In the genomic region with DNA sequence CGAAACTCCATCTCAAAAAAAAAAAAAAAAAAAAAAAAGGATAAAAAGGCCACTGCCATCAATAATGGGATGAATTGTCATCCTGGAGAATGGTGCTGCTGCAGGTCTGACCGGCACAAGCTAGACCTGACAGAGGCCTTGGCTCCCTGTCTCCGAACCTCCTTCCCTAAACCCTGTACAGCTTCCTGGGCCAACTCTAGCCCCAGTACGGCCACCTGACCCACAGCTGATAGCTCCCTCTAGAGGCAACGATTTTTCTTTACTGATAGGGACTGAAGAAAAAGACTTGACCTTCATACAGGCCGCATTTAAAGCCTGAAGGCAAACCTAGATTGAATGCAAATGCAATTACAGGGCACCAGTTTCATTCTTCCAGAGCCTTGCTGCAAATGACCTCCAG, we compare ENCODE assay signal across 8 cellular contexts. TPM values are rescaled to one million over a fixed set of nuclear protein-coding genes. Genes with fewer than 3 reads are reported as not detected.
A peak's percentile ranks its signal among the peaks of the same experiment; 100 is the strongest.
DNase-seq lines count a peak whose midpoint lies in the region; ATAC-seq and TF ChIP-seq lines count a peak whose summit lies in the region.

No MANE protein-coding gene starts in this region.

- 25% methylated on average over 5 of the region's 6 CpGs for WGBS in mammary epithelial cell (ENCODE audit: low coverage, missing lambda C conversion rate)

- no peak overlapping the region for H3K9ac ChIP-seq in mammary epithelial cell (ENCODE audit: insufficient read depth, low read length)

- dilution Hi-C loops in mammary epithelial cell (cut with HindIII; ENCODE audit: low sequenced_read_pairs) = no loop called here

- H3K4me3 Mint-ChIP-seq in T-helper 2 cell treated with Interferon-gamma antibody and Interleukin-4, amounts not matched to agents 5 μg/mL and 100 μg/mL, for 36 hours = no peak overlapping the region
- no peak overlapping the region for H3K4me3 Mint-ChIP-seq in activated T-helper 1 cell treated with anti-CD3 and anti-CD28 coated beads, Interleukin-12 subunit alpha, Interleukin-12 subunit beta, Interleukin-2, Interleukin-4 antibody, amounts not matched to agents 30 ng/mL and 10 ng/mL and 1 ng/mL, durations not matched to agents 14 hours and 24 hours and 36 hours

- no TSS peak for BruUV-seq in mammary epithelial cell (replicated peaks; lab: Mats Ljungman, UMichigan)

- TF ChIP-seq CTCF in mammary epithelial cell (conservative IDR thresholded peaks at IDR 0.05 in 1 of 2, IDR thresholded peaks at IDR 0.05 in 1 of 2; ENCODE audit: extremely low read depth in 1 of 2, insufficient read depth in 1 of 2, low read depth in 1 of 2, low read length in 2 of 2) (peak; percentile 59 to 72), lower lobe of right lung (IDR thresholded peaks at IDR 0.05) (peak; percentile 42)

- H3K27ac Mint-ChIP-seq in T-helper 2 cell treated with Interferon-gamma antibody and Interleukin-4, amounts not matched to agents 5 μg/mL and 100 μg/mL, for 36 hours = no peak overlapping the region
- no peak overlapping the region for H3K27ac Mint-ChIP-seq in activated T-helper 1 cell treated with anti-CD3 and anti-CD28 coated beads, Interleukin-12 subunit alpha, Interleukin-12 subunit beta, Interleukin-2, Interleukin-4 antibody, amounts not matched to agents 30 ng/mL and 10 ng/mL and 1 ng/mL, durations not matched to agents 14 hours and 24 hours and 36 hours

- H3K27me3 ChIP-seq in mammary epithelial cell (ENCODE audit: insufficient read depth, low read length) (no peaks in the 10 kb centered on the region), lower lobe of right lung (ENCODE audit: low read depth) (no peaks in the 10 kb centered on the region)

- H3K4me3 ChIP-seq in mammary epithelial cell (replicated peaks in 1 of 3; ENCODE audit: insufficient read depth in 1 of 3, low read depth in 2 of 3, low read length in 3 of 3) (no peak overlapping the region), lower lobe of right lung (no peak overlapping the region)

- H3K4me1 Mint-ChIP-seq in T-helper 2 cell treated with Interferon-gamma antibody and Interleukin-4, amounts not matched to agents 5 μg/mL and 100 μg/mL, for 36 hours (ENCODE audit: low read depth) = no peaks in the 10 kb centered on the region
- H3K4me1 Mint-ChIP-seq in activated T-helper 1 cell treated with anti-CD3 and anti-CD28 coated beads, Interleukin-12 subunit alpha, Interleukin-12 subunit beta, Interleukin-2, Interleukin-4 antibody, amounts not matched to agents 30 ng/mL and 10 ng/mL and 1 ng/mL, durations not matched to agents 14 hours and 24 hours and 36 hours (ENCODE audit: low read depth) = no peaks in the 10 kb centered on the region

- peaks cover 11% of the 10 kb centered on the region for H3K36me3 ChIP-seq in mammary epithelial cell (ENCODE audit: insufficient read depth, low read length)
- H3K36me3 ChIP-seq in lower lobe of right lung = peaks cover 43% of the 10 kb centered on the region

- H3K9me3 ChIP-seq in mammary epithelial cell (replicated peaks; ENCODE audit: insufficient read depth, low read length) (no peaks in the 10 kb centered on the region), lower lobe of right lung (no peaks in the 10 kb centered on the region)

- ATAC-seq in lower lobe of right lung = peak; percentile 65 to 72

- H3K4me1 ChIP-seq in mammary epithelial cell (ENCODE audit: insufficient read depth, low read length) (peaks cover 30% of the 10 kb centered on the region), lower lobe of right lung (peaks cover 7% of the 10 kb centered on the region)

- no peaks in the 10 kb centered on the region for H3K9me3 Mint-ChIP-seq in T-helper 2 cell treated with Interferon-gamma antibody and Interleukin-4, amounts not matched to agents 5 μg/mL and 100 μg/mL, for 36 hours
- no peaks in the 10 kb centered on the region for H3K9me3 Mint-ChIP-seq in activated T-helper 1 cell treated with anti-CD3 and anti-CD28 coated beads, Interleukin-12 subunit alpha, Interleukin-12 subunit beta, Interleukin-2, Interleukin-4 antibody, amounts not matched to agents 30 ng/mL and 10 ng/mL and 1 ng/mL, durations not matched to agents 14 hours and 24 hours and 36 hours

- CTCF ChIA-PET in mammary epithelial cell (lab: Charles Lee; ENCODE audit: low non-redundant PET) = interaction anchor here (0.6 to 0.7 kb wide), 3 partner anchors 10 to 66 kb away, joined by 3 read pairs; no protein-coding TSS in a partner anchor

- in situ Hi-C loops in G401 (cut with HindIII; ENCODE audit: low sequenced_read_pairs) = no loop called here
- in situ Hi-C loops in mammary epithelial cell (cut with MboI; ENCODE audit: low sequenced_read_pairs in 2 of 2) = no loop called here

- H3K4me2 ChIP-seq in mammary epithelial cell (ENCODE audit: insufficient read depth, low read depth, low read length) = no peak overlapping the region

- H3K36me3 Mint-ChIP-seq in T-helper 2 cell treated with Interferon-gamma antibody and Interleukin-4, amounts not matched to agents 5 μg/mL and 100 μg/mL, for 36 hours (ENCODE audit: low read depth) = peaks cover 27% of the 10 kb centered on the region
- peaks cover 27% of the 10 kb centered on the region for H3K36me3 Mint-ChIP-seq in activated T-helper 1 cell treated with anti-CD3 and anti-CD28 coated beads, Interleukin-12 subunit alpha, Interleukin-12 subunit beta, Interleukin-2, Interleukin-4 antibody, amounts not matched to agents 30 ng/mL and 10 ng/mL and 1 ng/mL, durations not matched to agents 14 hours and 24 hours and 36 hours (ENCODE audit: low read depth)

- H3K27ac ChIP-seq in mammary epithelial cell (ENCODE audit: insufficient read depth, low read depth, low read length) (no peak overlapping the region), lower lobe of right lung (no peak overlapping the region)

- no peaks in the 10 kb centered on the region for H4K20me1 ChIP-seq in mammary epithelial cell (ENCODE audit: insufficient read depth, low read length)

- DNase-seq in G401 (ENCODE audit: low spot score) (peak; percentile 83), NAMALWA (ENCODE audit: low spot score) (peak; percentile 70), mammary epithelial cell (peak; percentile 36), lower lobe of right lung (no peak), NK-92 (lab: John Stamatoyannopoulos, UW; ENCODE audit: unreplicated experiment) (no peak)
- no peak for DNase-seq in T-helper 2 cell treated with Interferon-gamma antibody and Interleukin-4, amounts not matched to agents 5 μg/mL and 100 μg/mL, for 36 hours (ENCODE audit: low spot score)
- no peak for DNase-seq in activated naive CD4-positive, alpha-beta T cell (lab: John Stamatoyannopoulos, UW)
- DNase-seq in activated T-helper 1 cell treated with anti-CD3 and anti-CD28 coated beads, Interleukin-12 subunit alpha, Interleukin-12 subunit beta, Interleukin-2, Interleukin-4 antibody, amounts not matched to agents 30 ng/mL and 10 ng/mL and 1 ng/mL, durations not matched to agents 14 hours and 24 hours and 36 hours (ENCODE audit: low spot score) = no peak

- no peaks in the 10 kb centered on the region for H3K79me2 ChIP-seq in mammary epithelial cell (ENCODE audit: insufficient read depth, low read length)

- intact Hi-C loops in mammary epithelial cell (cut with micrococcal nuclease) = loop anchor here (1.0 to 5.0 kb wide), 3 partner anchors 32 to 76 kb away; a partner anchor contains a TSS
- intact Hi-C loops in lower lobe of right lung (cut with DNase I) = no loop called here
- intact Hi-C loops in activated T-helper 1 cell treated with anti-CD3 and anti-CD28 coated beads, Interleukin-12 subunit alpha, Interleukin-12 subunit beta, Interleukin-2, Interleukin-4 antibody, amounts not matched to agents 30 ng/mL and 10 ng/mL and 1 ng/mL, durations not matched to agents 14 hours and 24 hours and 36 hours (cut with micrococcal nuclease) = loop anchor here (1.0 kb wide), 1 partner anchor 37 kb away; no protein-coding TSS in a partner anchor

- H2AFZ ChIP-seq in mammary epithelial cell (ENCODE audit: low read depth, low read length) = no peak overlapping the region

- H3K27me3 Mint-ChIP-seq in T-helper 2 cell treated with Interferon-gamma antibody and Interleukin-4, amounts not matched to agents 5 μg/mL and 100 μg/mL, for 36 hours (ENCODE audit: low read depth) = no peaks in the 10 kb centered on the region
- H3K27me3 Mint-ChIP-seq in activated T-helper 1 cell treated with anti-CD3 and anti-CD28 coated beads, Interleukin-12 subunit alpha, Interleukin-12 subunit beta, Interleukin-2, Interleukin-4 antibody, amounts not matched to agents 30 ng/mL and 10 ng/mL and 1 ng/mL, durations not matched to agents 14 hours and 24 hours and 36 hours (ENCODE audit: insufficient read depth) = no peaks in the 10 kb centered on the region

RNA-seq across cellular contexts. Expression of a gene that starts 30.7 kb away (rescaled TPM):
- 26.1 and 33.9 TPM in 2 replicates for total RNA-seq in G401 (2014; rRNA removed; shearing (Covaris generic))
- total RNA-seq in mammary epithelial cell (10 to 100 TPM; 25.5 to 36.4 TPM), lower lobe of right lung (19.4 TPM)
- 16.0 TPM for polyA plus RNA-seq in mammary epithelial cell
- 39.8 TPM for polyA minus RNA-seq in mammary epithelial cell
- 50.4 and 58.9 TPM in 2 replicates for total RNA-seq in activated T-helper 1 cell treated with anti-CD3 and anti-CD28 coated beads, Interleukin-12 subunit alpha, Interleukin-12 subunit beta, Interleukin-2, Interleukin-4 antibody, amounts not matched to agents 30 ng/mL and 10 ng/mL and 1 ng/mL, durations not matched to agents 14 hours and 24 hours and 36 hours

RNA-seq across cellular contexts. Expression of a gene that starts 31.5 kb away (rescaled TPM):
- not detected in 2 replicates for total RNA-seq in G401 (2014; rRNA removed; shearing (Covaris generic))
- under 1 TPM in 1 of 2 donors, not detected in 1; 0.09 TPM for total RNA-seq in mammary epithelial cell
- polyA plus RNA-seq in mammary epithelial cell = 0.05 TPM
- not detected for polyA minus RNA-seq in mammary epithelial cell
- total RNA-seq in lower lobe of right lung = 0.27 TPM
- not detected in 2 replicates for total RNA-seq in activated T-helper 1 cell treated with anti-CD3 and anti-CD28 coated beads, Interleukin-12 subunit alpha, Interleukin-12 subunit beta, Interleukin-2, Interleukin-4 antibody, amounts not matched to agents 30 ng/mL and 10 ng/mL and 1 ng/mL, durations not matched to agents 14 hours and 24 hours and 36 hours

RNA-seq across cellular contexts. Expression of a gene that starts 32.1 kb away (rescaled TPM):
- 8.2 and 8.6 TPM in 2 replicates for total RNA-seq in G401 (2014; rRNA removed; shearing (Covaris generic))
- total RNA-seq in mammary epithelial cell = 10 to 100 TPM; 19.0 to 88.8 TPM
- polyA plus RNA-seq in mammary epithelial cell = 25.3 TPM
- polyA minus RNA-seq in mammary epithelial cell = 20.3 TPM
- 9.5 TPM for total RNA-seq in lower lobe of right lung
- total RNA-seq in activated T-helper 1 cell treated with anti-CD3 and anti-CD28 coated beads, Interleukin-12 subunit alpha, Interleukin-12 subunit beta, Interleukin-2, Interleukin-4 antibody, amounts not matched to agents 30 ng/mL and 10 ng/mL and 1 ng/mL, durations not matched to agents 14 hours and 24 hours and 36 hours = 1.8 and 2.2 TPM in 2 replicates

RNA-seq across cellular contexts. Expression of a gene that starts 56.2 kb away (rescaled TPM):
- 24.1 and 27.7 TPM in 2 replicates for total RNA-seq in G401 (2014; rRNA removed; shearing (Covaris generic))
- total RNA-seq in mammary epithelial cell (10 to 100 TPM; 15.3 to 29.5 TPM), lower lobe of right lung (36.5 TPM)
- 14.5 TPM for polyA plus RNA-seq in mammary epithelial cell
- polyA minus RNA-seq in mammary epithelial cell = 0.47 TPM
- total RNA-seq in activated T-helper 1 cell treated with anti-CD3 and anti-CD28 coated beads, Interleukin-12 subunit alpha, Interleukin-12 subunit beta, Interleukin-2, Interleukin-4 antibody, amounts not matched to agents 30 ng/mL and 10 ng/mL and 1 ng/mL, durations not matched to agents 14 hours and 24 hours and 36 hours = 34.5 and 35.7 TPM in 2 replicates

RNA-seq across cellular contexts. Expression of a gene that starts 57.6 kb away (rescaled TPM):
- 4.9 and 6.1 TPM in 2 replicates for total RNA-seq in G401 (2014; rRNA removed; shearing (Covaris generic))
- total RNA-seq in mammary epithelial cell (10 to 100 TPM in 1 of 2 donors, 1 to 10 TPM in 1; 6.7 to 60.9 TPM), lower lobe of right lung (8.2 TPM)
- 21.0 TPM for polyA plus RNA-seq in mammary epithelial cell
- polyA minus RNA-seq in mammary epithelial cell = 5.8 TPM
- total RNA-seq in activated T-helper 1 cell treated with anti-CD3 and anti-CD28 coated beads, Interleukin-12 subunit alpha, Interleukin-12 subunit beta, Interleukin-2, Interleukin-4 antibody, amounts not matched to agents 30 ng/mL and 10 ng/mL and 1 ng/mL, durations not matched to agents 14 hours and 24 hours and 36 hours = 151 and 158 TPM in 2 replicates

Comparison
In these comparisons a context has a peak if more than half of its experiments do, and no peak if none do; other contexts are left out.
1. DNase-seq: peak in G401 (single experiment), NAMALWA (single experiment) and mammary epithelial cell (single experiment); none in lower lobe of right lung (single experiment), T-helper 2 cell treated with Interferon-gamma antibody and Interleukin-4, amounts not matched to agents 5 μg/mL and 100 μg/mL, for 36 hours (single experiment), NK-92 (single experiment), activated naive CD4-positive, alpha-beta T cell (0 of 4) and activated T-helper 1 cell treated with anti-CD3 and anti-CD28 coated beads, Interleukin-12 subunit alpha, Interleukin-12 subunit beta, Interleukin-2, Interleukin-4 antibody, amounts not matched to agents 30 ng/mL and 10 ng/mL and 1 ng/mL, durations not matched to agents 14 hours and 24 hours and 36 hours (single experiment).